ENCODE assay signal across 8 cellular contexts in the genomic region with DNA sequence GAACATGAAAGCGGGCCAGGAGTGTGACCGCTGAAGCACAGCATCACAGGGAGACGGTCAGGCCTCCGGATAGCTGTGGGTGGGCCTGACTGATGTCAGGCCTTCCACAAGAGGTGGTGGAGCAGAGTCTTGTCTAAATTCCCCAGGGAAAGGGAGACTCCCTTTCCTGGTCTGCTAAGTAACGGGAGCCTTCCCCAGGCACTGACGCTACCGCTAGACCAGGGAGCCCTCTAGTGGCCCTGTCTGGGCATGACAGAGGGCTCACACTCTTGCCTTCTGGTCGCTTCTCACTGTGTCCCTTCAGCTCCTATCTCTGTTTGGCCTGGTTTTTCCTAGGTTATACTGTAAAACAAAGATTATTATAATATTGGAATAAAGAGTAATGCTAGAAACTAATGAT. TPM values are rescaled to one million over a fixed set of nuclear protein-coding genes. Genes with fewer than 3 reads are reported as not detected.
DNase-seq lines count a peak whose midpoint lies in the region; FAIRE-seq and TF ChIP-seq lines count a peak whose summit lies in the region.

No MANE protein-coding gene starts in this region.

- intact Hi-C loops in head of caudate nucleus (cut with DNase I) = no loop called here

- H3K9me3 ChIP-seq in skeletal muscle tissue (ENCODE audit: control insufficient read depth in 3 of 3, low read length in 3 of 3) = no peaks in the 10 kb centered on the region

- no peak overlapping the region for H3K27ac ChIP-seq in skeletal muscle tissue (ENCODE audit: low read depth, low read length)

- TF ChIP-seq CTCF in GM10248 (IDR thresholded peaks at IDR 0.05; ENCODE audit: control extremely low read depth, extremely low read depth, low read depth, missing control alignments) (peak; percentile 93), GM20000 (IDR thresholded peaks at IDR 0.05; ENCODE audit: extremely low read depth, missing control alignments) (no peak)

- no peaks in the 10 kb centered on the region for H3K36me3 ChIP-seq in skeletal muscle tissue (ENCODE audit: control insufficient read depth in 3 of 3, insufficient read depth in 3 of 3, low read length in 3 of 3)

- H3K27me3 ChIP-seq in skeletal muscle tissue (ENCODE audit: control insufficient read depth in 3 of 3, insufficient read depth in 3 of 3, low read length in 3 of 3) = no peaks in the 10 kb centered on the region

- no peak for FAIRE-seq in GM19239 (lab: Jason Lieb, UNC)

- CTCF ChIA-PET in GM10248 (lab: Yijun Ruan, JAX) = interaction anchor here (0.9 to 4.4 kb wide), 15 partner anchors 8 to 1819 kb away, joined by 3 to 45 read pairs (median 4); no protein-coding TSS in a partner anchor

- DNase-seq in GM10248 (ENCODE audit: extremely low spot score) = no peak
- peak; percentile 40 for DNase-seq in NCI-H345 (lab: John Stamatoyannopoulos, UW)
- DNase-seq in activated T-cell treated with anti-CD3 and anti-CD28 coated beads, Interleukin-2, amount 50 U/mL, for 1 hour = peak; percentile 44
- DNase-seq in head of caudate nucleus = peak in 41 of 42 donors; percentile 15 to 83 (median 58)
- no peak for DNase-seq in GM20000 (ENCODE audit: low spot score)
- no peak for DNase-seq in GM19239 (ENCODE audit: insufficient read length, low spot score)
- no peak for DNase-seq in LoVo (ENCODE audit: low spot score)

- peak overlapping the region in 1 of 3 donors; percentile 54 for H3K9ac ChIP-seq in skeletal muscle tissue (ENCODE audit: low read depth in 1 of 3, low read length in 3 of 3)

- POLR2A ChIA-PET in GM10248 (lab: Yijun Ruan, JAX) = no interaction called here

- H3K4me3 ChIP-seq in skeletal muscle tissue (ENCODE audit: low read length in 3 of 3) = peak overlapping the region; percentile 43 to 58 (median 43)

- no peaks in the 10 kb centered on the region for H3K4me1 ChIP-seq in skeletal muscle tissue (ENCODE audit: control insufficient read depth in 3 of 3, insufficient read depth in 3 of 3, low read length in 3 of 3)

RNA-seq across cellular contexts. Expression of gene ZNF695, which starts 36.5 kb away (rescaled TPM):
- 0.52 TPM for total RNA-seq in skeletal muscle tissue

RNA-seq across cellular contexts. Expression of gene AHCTF1, which starts 39.6 kb away (rescaled TPM):
- total RNA-seq in skeletal muscle tissue = 19.3 TPM

Comparison
In these comparisons a context has a peak if more than half of its experiments do, and no peak if none do; other contexts are left out.
1. DNase-seq: peak in NCI-H345 (single experiment), activated T-cell treated with anti-CD3 and anti-CD28 coated beads, Interleukin-2, amount 50 U/mL, for 1 hour (single experiment) and head of caudate nucleus (41 of 42); none in GM10248 (single experiment), GM20000 (single experiment), GM19239 (single experiment) and LoVo (single experiment).